In genomic region chr11:72642815-72643511, GRCh38 we compare ENCODE assay signal across 8 cellular contexts. TPM values are rescaled to one million over a fixed set of nuclear protein-coding genes. Genes with fewer than 3 reads are reported as not detected.
DNase-seq lines count a peak whose midpoint lies in the region; ATAC-seq, FAIRE-seq and TF ChIP-seq lines count a peak whose summit lies in the region.

No MANE protein-coding gene starts in this region.

- POLR2A ChIA-PET in A549 (lab: Yijun Ruan, JAX) = interaction anchor here (1.2 kb wide), 2 partner anchors 44 to 53 kb away, joined by 3 to 5 read pairs; no protein-coding TSS in a partner anchor
- POLR2A ChIA-PET in activated CD4-positive, alpha-beta memory T cell treated with anti-CD3 and anti-CD28 coated beads, Interleukin-2, amount 10 ng/mL, durations not matched to agents 7 days and 5 days (lab: Charles Lee) = no interaction called here

- no peak overlapping the region for H3K27ac Mint-ChIP-seq in activated CD4-positive, alpha-beta memory T cell treated with anti-CD3 and anti-CD28 coated beads, Interleukin-2, amount 10 ng/mL, durations not matched to agents 7 days and 5 days

- H3K27me3 Mint-ChIP-seq in activated CD4-positive, alpha-beta memory T cell treated with anti-CD3 and anti-CD28 coated beads, Interleukin-2, amount 10 ng/mL, durations not matched to agents 7 days and 5 days = peaks cover 4% of the 10 kb centered on the region

- H3K9me3 ChIP-seq in A549 = no peaks in the 10 kb centered on the region

- DNase-seq in A549 (ENCODE audit: low read depth in 1 of 2, low spot score in 1 of 2) = peak; percentile 65 to 80
- DNase-seq in GM19240 (ENCODE audit: insufficient read length, low spot score) = peak; percentile 90
- DNase-seq in NCI-H460 (ENCODE audit: extremely low read depth, low read depth) = peak; percentile 15
- peak; percentile 66 for DNase-seq in activated CD4-positive, alpha-beta memory T cell treated with anti-CD3 and anti-CD28 coated beads, Interleukin-2, amount 10 ng/mL, durations not matched to agents 7 days and 5 days
- peak; percentile 29 for DNase-seq in effector CD8-positive, alpha-beta T cell (lab: John Stamatoyannopoulos, UW)
- peak; percentile 42 for DNase-seq in medulla oblongata (ENCODE audit: extremely low spot score)
- DNase-seq in stimulated activated CD8-positive, alpha-beta memory T cell treated with anti-CD3 and anti-CD28 coated beads, Interleukin-15, amount 100 ng/mL, for 1 hour (ENCODE audit: low read depth) = peak; percentile 11

- peaks cover 8% of the 10 kb centered on the region for H3K4me1 Mint-ChIP-seq in activated CD4-positive, alpha-beta memory T cell treated with anti-CD3 and anti-CD28 coated beads, Interleukin-2, amount 10 ng/mL, durations not matched to agents 7 days and 5 days

- H3K4me3 Mint-ChIP-seq in activated CD4-positive, alpha-beta memory T cell treated with anti-CD3 and anti-CD28 coated beads, Interleukin-2, amount 10 ng/mL, durations not matched to agents 7 days and 5 days = no peak overlapping the region

- peak; percentile 64 to 88 for TF ChIP-seq RAD21 in A549 (conservative IDR thresholded peaks at IDR 0.05 in 1 of 2, IDR thresholded peaks at IDR 0.05 in 1 of 2)

- peaks cover 16% of the 10 kb centered on the region for H3K4me1 ChIP-seq in A549

- ATAC-seq in A549 = peak; percentile 59 to 86
- no peak for ATAC-seq in HG03095 (IDR thresholded peaks at IDR 0.05; ENCODE audit: unreplicated experiment)

- TF ChIP-seq POLR2A in A549 (IDR thresholded peaks at IDR 0.05; ENCODE audit: low read length) = no peak

- peak overlapping the region; percentile 68 for H3K4me3 ChIP-seq in A549

- H3K27ac ChIP-seq in A549 = peak overlapping the region; percentile 58 to 91

- no peaks in the 10 kb centered on the region for H3K36me3 Mint-ChIP-seq in activated CD4-positive, alpha-beta memory T cell treated with anti-CD3 and anti-CD28 coated beads, Interleukin-2, amount 10 ng/mL, durations not matched to agents 7 days and 5 days (ENCODE audit: low read depth)

- no peak for TF ChIP-seq EP300 in A549 (IDR thresholded peaks at IDR 0.05)

- H3K9me3 Mint-ChIP-seq in activated CD4-positive, alpha-beta memory T cell treated with anti-CD3 and anti-CD28 coated beads, Interleukin-2, amount 10 ng/mL, durations not matched to agents 7 days and 5 days = no peaks in the 10 kb centered on the region

- peak overlapping the region; percentile 100 for H3K4me2 ChIP-seq in A549

- 4% methylated on average over 24 of the region's 62 CpGs for WGBS in A549 (ENCODE audit: missing lambda C conversion rate)

- no peak for FAIRE-seq in A549 (lab: Jason Lieb, UNC)

- CTCF ChIA-PET in A549 (lab: Yijun Ruan, JAX) = interaction anchor here (0.7 to 13.1 kb wide), 35 partner anchors 10 to 207 kb away, joined by 3 to 171 read pairs (median 5); no protein-coding TSS in a partner anchor
- CTCF ChIA-PET in activated CD4-positive, alpha-beta memory T cell treated with anti-CD3 and anti-CD28 coated beads, Interleukin-2, amount 10 ng/mL, durations not matched to agents 7 days and 5 days (lab: Charles Lee) = interaction anchor here (0.7 to 3.2 kb wide), 7 partner anchors 14 to 172 kb away, joined by 3 to 29 read pairs (median 5); no protein-coding TSS in a partner anchor

- peak; percentile 96 for TF ChIP-seq CTCF in A549 (IDR thresholded peaks at IDR 0.05)

TF ChIP-seq in A549, 52 proteins besides CTCF, POLR2A, EP300 and RAD21:
- peak; percentile 48; the same call in 1 of the 2 replicates for TF ChIP-seq RNF2 (IDR thresholded peaks at IDR 0.05; ENCODE audit: borderline replicate concordance, low read depth)
- peak in 1 of 2 experiments; percentile 4; a peak in 2 of 5 replicates for TF ChIP-seq JUN (IDR thresholded peaks at IDR 0.05)
- TF ChIP-seq SMC3 (IDR thresholded peaks at IDR 0.05) = peak; percentile 84
- TF ChIP-seq, protein P1, sequence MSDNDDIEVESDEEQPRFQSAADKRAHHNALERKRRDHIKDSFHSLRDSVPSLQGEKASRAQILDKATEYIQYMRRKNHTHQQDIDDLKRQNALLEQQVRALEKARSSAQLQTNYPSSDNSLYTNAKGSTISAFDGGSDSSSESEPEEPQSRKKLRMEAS (IDR thresholded peaks at IDR 0.05) = peak; percentile 92
- TF ChIP-seq MYC (IDR thresholded peaks at IDR 0.05; ENCODE audit: borderline replicate concordance, low read length) = 0 out of 2 replicates have a peak, but pooled peaks have one; percentile 22
- TF ChIP-seq, protein P2, sequence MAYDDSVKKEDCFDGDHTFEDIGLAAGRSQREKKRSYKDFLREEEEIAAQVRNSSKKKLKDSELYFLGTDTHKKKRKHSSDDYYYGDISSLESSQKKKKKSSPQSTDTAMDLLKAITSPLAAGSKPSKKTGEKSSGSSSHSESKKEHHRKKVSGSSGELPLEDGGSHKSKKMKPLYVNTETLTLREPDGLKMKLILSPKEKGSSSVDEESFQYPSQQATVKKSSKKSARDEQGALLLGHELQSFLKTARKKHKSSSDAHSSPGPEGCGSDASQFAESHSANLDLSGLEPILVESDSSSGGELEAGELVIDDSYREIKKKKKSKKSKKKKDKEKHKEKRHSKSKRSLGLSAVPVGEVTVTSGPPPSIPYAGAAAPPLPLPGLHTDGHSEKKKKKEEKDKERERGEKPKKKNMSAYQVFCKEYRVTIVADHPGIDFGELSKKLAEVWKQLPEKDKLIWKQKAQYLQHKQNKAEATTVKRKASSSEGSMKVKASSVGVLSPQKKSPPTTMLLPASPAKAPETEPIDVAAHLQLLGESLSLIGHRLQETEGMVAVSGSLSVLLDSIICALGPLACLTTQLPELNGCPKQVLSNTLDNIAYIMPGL (CRISPR knock-in tag; IDR thresholded peaks at IDR 0.05; ENCODE audit: borderline replicate concordance) = no peak
- TF ChIP-seq HOXB5 (CRISPR knock-in tag; IDR thresholded peaks at IDR 0.05) = no peak
- TF ChIP-seq, protein P3, sequence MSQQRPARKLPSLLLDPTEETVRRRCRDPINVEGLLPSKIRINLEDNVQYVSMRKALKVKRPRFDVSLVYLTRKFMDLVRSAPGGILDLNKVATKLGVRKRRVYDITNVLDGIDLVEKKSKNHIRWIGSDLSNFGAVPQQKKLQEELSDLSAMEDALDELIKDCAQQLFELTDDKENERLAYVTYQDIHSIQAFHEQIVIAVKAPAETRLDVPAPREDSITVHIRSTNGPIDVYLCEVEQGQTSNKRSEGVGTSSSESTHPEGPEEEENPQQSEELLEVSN (IDR thresholded peaks at IDR 0.05; ENCODE audit: borderline replicate concordance, low read depth) = peak; percentile 88
- TF ChIP-seq ZC3H11A (IDR thresholded peaks at IDR 0.05) = no peak
TF ChIP-seq in A549: peak in this region for 6.

RNA-seq across cellular contexts. Expression of gene PDE2A, which starts 31.3 kb away (rescaled TPM):
- polyA plus RNA-seq in A549 (2011; rRNA removed) (1.5 and 1.9 TPM in 2 replicates), A549 (2017; fragmentation: RNase III; extraction: RNeasy Plus Mini Kit Qiagen cat#74134 plus additional on column Dnase treatment) (0.62 to 1.4 TPM (median 0.94 TPM) in 3 replicates)
- 0.37 and 0.54 TPM in 2 replicates for polyA plus RNA-seq in A549 (2012; cell fraction: cytosol; rRNA removed)
- polyA plus RNA-seq in A549 (2012; cell fraction: nucleus; rRNA removed) = 1.6 and 2.1 TPM in 2 replicates
- polyA minus RNA-seq in A549 (2011; rRNA and poly(A)+ RNA removed) = 1.7 and 2.2 TPM in 2 replicates
- 0.55 and 0.92 TPM in 2 replicates for total RNA-seq in NCI-H460 (2014; rRNA removed; shearing (Covaris generic))
- 0.04 and 0.41 TPM in 2 replicates for polyA plus RNA-seq in NCI-H460 (2014; cell fraction: nucleus; rRNA removed)
- 1 to 10 TPM in 1 of 2 experiments, under 1 TPM in 1; 0.93 to 1.8 TPM for total RNA-seq in activated CD4-positive, alpha-beta memory T cell treated with anti-CD3 and anti-CD28 coated beads, Interleukin-2, amount 10 ng/mL, durations not matched to agents 7 days and 5 days

Comparison
In these comparisons a context has a peak if more than half of its experiments do, and no peak if none do; other contexts are left out.
1. DNase-seq: peak in every context shown above with its lines; median percentile 90 in GM19240; 72 in A549; 66 in activated CD4-positive, alpha-beta memory T cell treated with anti-CD3 and anti-CD28 coated beads, Interleukin-2, amount 10 ng/mL, durations not matched to agents 7 days and 5 days; 42 in medulla oblongata; 29 in effector CD8-positive, alpha-beta T cell; 15 in NCI-H460; 11 in stimulated activated CD8-positive, alpha-beta memory T cell treated with anti-CD3 and anti-CD28 coated beads, Interleukin-15, amount 100 ng/mL, for 1 hour.